16 cellular contexts compared by ENCODE assay signal in the genomic region with DNA sequence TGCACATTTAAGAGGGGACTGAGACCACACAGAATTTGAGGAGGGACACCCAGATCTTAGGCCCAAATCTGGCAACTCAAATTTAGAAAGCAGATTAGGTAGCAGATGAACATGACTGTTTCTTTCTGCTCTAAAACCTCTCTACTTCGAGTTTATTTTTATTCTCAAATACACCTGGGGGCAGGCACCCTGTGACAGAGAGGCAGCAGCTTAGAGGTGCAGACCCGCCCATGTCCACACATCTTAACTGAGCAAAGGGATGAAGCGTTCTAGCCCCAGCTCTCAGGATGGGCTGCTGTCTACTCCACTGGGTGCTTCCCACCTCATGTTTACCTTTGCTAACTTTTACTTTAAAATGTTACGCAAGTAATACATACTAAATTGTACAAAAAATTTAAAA. TPM values are rescaled to one million over a fixed set of nuclear protein-coding genes. Genes with fewer than 3 reads are reported as not detected.
DNase-seq lines count a peak whose midpoint lies in the region; ATAC-seq and TF ChIP-seq lines count a peak whose summit lies in the region.
"Had no signal": no experiment of that assay in that cellular context is flagged by ENCODE, and none has a peak within 500 bp of the region (broad histone marks: within the 10 kb centered on the region; RNA-seq: fewer than 3 reads in every experiment).

No MANE protein-coding gene starts in this region.

- H2AFZ ChIP-seq in Karpas-422 (ENCODE audit: low read length) (no peak overlapping the region), SU-DHL-6 (ENCODE audit: low read depth, low read length, severe bottlenecking) (no peak overlapping the region)
- H2AFZ ChIP-seq: GM23338 had no signal

- H3F3A ChIP-seq in SU-DHL-6 (ENCODE audit: insufficient read depth), result no peaks in the 10 kb centered on the region

- no peaks in the 10 kb centered on the region for H3K9me2 ChIP-seq in Karpas-422 (replicated peaks; ENCODE audit: insufficient read depth, low read length)
- H3K9me2 ChIP-seq in SU-DHL-6 (replicated peaks; ENCODE audit: insufficient read depth, low read length), result no peaks in the 10 kb centered on the region

- ATAC-seq in GM18867 (IDR thresholded peaks at IDR 0.05; ENCODE audit: unreplicated experiment), result no peak
- ATAC-seq in SK-N-SH treated with all-trans-retinoic acid at 6 μM for 48 hours, result no peak
- ATAC-seq: GM23338 had no signal

- TF ChIP-seq POLR2A in spleen (IDR thresholded peaks at IDR 0.05) (no peak), testis (IDR thresholded peaks at IDR 0.05) (no peak)

- DNase-seq in NCI-H345 (lab: John Stamatoyannopoulos, UW), result peak; percentile 14
- DNase-seq in NCI-H345 treated with DMSO at 0.1 percent for 48 hours (lab: John Stamatoyannopoulos, UW; ENCODE audit: unreplicated experiment), result no peak
- DNase-seq in Karpas-422, result peak; percentile 75
- peak; percentile 22 for DNase-seq in spleen
- DNase-seq in testis, result no peak
- DNase-seq: Calu3; CD4-positive, alpha-beta memory T cell; EL; HCEC 1CT; SIG-M5 had no signal

- 87 to 95% (median 89%) methylated on average over 4 of the region's 4 CpGs for WGBS in spleen, 5 donors
- WGBS in testis, 2 donors, result 93 to 96% methylated on average over 4 of the region's 4 CpGs

- H3K4me3 ChIP-seq in Karpas-422 (ENCODE audit: low read length) (no peak overlapping the region), SU-DHL-6 (ENCODE audit: insufficient read depth, low read length, poor library complexity, severe bottlenecking) (no peak overlapping the region), spleen (no peak overlapping the region), testis (no peak overlapping the region)
- H3K4me3 ChIP-seq: BLaER1, GM12878, GM23338 had no signal

- H3K9me3 ChIP-seq in Karpas-422 (ENCODE audit: low read length) (no peaks in the 10 kb centered on the region), SU-DHL-6 (ENCODE audit: insufficient read depth, low read length) (no peaks in the 10 kb centered on the region), spleen (no peaks in the 10 kb centered on the region), testis (no peaks in the 10 kb centered on the region)
- H3K9me3 ChIP-seq: BLaER1 had no signal

- H3K4me2 ChIP-seq in Karpas-422 (ENCODE audit: low read depth, low read length, poor library complexity, severe bottlenecking) (peak overlapping the region; percentile 32), SU-DHL-6 (ENCODE audit: low read depth, low read length, poor library complexity, severe bottlenecking) (peak overlapping the region; percentile 12)
- H3K4me2 ChIP-seq: BLaER1, GM23338 had no signal

- intact Hi-C loops in spleen (cut with DNase I; ENCODE audit: low total_unique reads), result no loop called here
- intact Hi-C loops in testis (cut with DNase I; ENCODE audit: low total_unique reads), result no loop called here

- peaks cover 18% of the 10 kb centered on the region; the same call in 1 of the 2 replicates for H3K36me3 ChIP-seq in Karpas-422 (ENCODE audit: insufficient read depth, low read length)
- no peaks in the 10 kb centered on the region for H3K36me3 ChIP-seq in SU-DHL-6 (ENCODE audit: low read length)
- peaks cover 3 to 98% (median 35%) of the 10 kb centered on the region in 6 donors for H3K36me3 ChIP-seq in spleen
- no peaks in the 10 kb centered on the region for H3K36me3 ChIP-seq in testis (ENCODE audit: low read depth, missing control alignments)

- H3K27me3 ChIP-seq in Karpas-422 (ENCODE audit: low read length), result no peaks in the 10 kb centered on the region
- no peaks in the 10 kb centered on the region for H3K27me3 ChIP-seq in SU-DHL-6 (ENCODE audit: low read length)
- no peaks in the 10 kb centered on the region for H3K27me3 ChIP-seq in spleen (replicated peaks in 1 of 7)
- no peaks in the 10 kb centered on the region for H3K27me3 ChIP-seq in testis
- H3K27me3 ChIP-seq: BLaER1 had no signal

- TF ChIP-seq CTCF in SU-DHL-6 (IDR thresholded peaks at IDR 0.05; ENCODE audit: insufficient read depth, low read length, poor library complexity, severe bottlenecking) (no peak), spleen (IDR thresholded peaks at IDR 0.05 in 8 of 11, conservative IDR thresholded peaks at IDR 0.05 in 3 of 11) (no peak), testis (IDR thresholded peaks at IDR 0.05) (no peak)

- peaks cover 47% of the 10 kb centered on the region for H3K4me1 ChIP-seq in Karpas-422 (ENCODE audit: low read length)
- H3K4me1 ChIP-seq in spleen, result peaks cover 0 to 11% (median 3%) of the 10 kb centered on the region in 6 donors
- H3K4me1 ChIP-seq in testis, result no peaks in the 10 kb centered on the region
- H3K4me1 ChIP-seq: BLaER1 had no signal

- H3K79me2 ChIP-seq in Karpas-422 (ENCODE audit: low read length), result no peaks in the 10 kb centered on the region
- H3K79me2 ChIP-seq in SU-DHL-6 (ENCODE audit: insufficient read depth, low read length), result no peaks in the 10 kb centered on the region

- H3K9ac ChIP-seq in Karpas-422 (ENCODE audit: low read length) (no peak overlapping the region; the same call in 1 of the 2 replicates), SU-DHL-6 (ENCODE audit: low read length) (no peak overlapping the region)
- H3K9ac ChIP-seq: BLaER1 had no signal

- H3K27ac ChIP-seq in Karpas-422 (ENCODE audit: low read length) (peak overlapping the region; percentile 86), SU-DHL-6 (ENCODE audit: low read depth, low read length) (peak overlapping the region; percentile 26), spleen (no peak overlapping the region), testis (no peak overlapping the region)
- H3K27ac ChIP-seq: BLaER1 had no signal

- H4K20me1 ChIP-seq in Karpas-422 (ENCODE audit: insufficient read depth, low read depth, low read length) (no peaks in the 10 kb centered on the region), SU-DHL-6 (ENCODE audit: low read depth, low read length) (no peaks in the 10 kb centered on the region)
- H4K20me1 ChIP-seq: BLaER1 had no signal

TF ChIP-seq in SK-N-SH treated with all-trans-retinoic acid at 6 μM for 48 hours, 23 proteins besides CTCF, POLR2A, EP300 and RAD21:
- TF ChIP-seq TCF4 (CRISPR knock-in tag; IDR thresholded peaks at IDR 0.05; ENCODE audit: borderline replicate concordance) (no peak), ZNF70 (CRISPR knock-in tag; IDR thresholded peaks at IDR 0.05) (no peak)
- TF ChIP-seq, protein P1, sequence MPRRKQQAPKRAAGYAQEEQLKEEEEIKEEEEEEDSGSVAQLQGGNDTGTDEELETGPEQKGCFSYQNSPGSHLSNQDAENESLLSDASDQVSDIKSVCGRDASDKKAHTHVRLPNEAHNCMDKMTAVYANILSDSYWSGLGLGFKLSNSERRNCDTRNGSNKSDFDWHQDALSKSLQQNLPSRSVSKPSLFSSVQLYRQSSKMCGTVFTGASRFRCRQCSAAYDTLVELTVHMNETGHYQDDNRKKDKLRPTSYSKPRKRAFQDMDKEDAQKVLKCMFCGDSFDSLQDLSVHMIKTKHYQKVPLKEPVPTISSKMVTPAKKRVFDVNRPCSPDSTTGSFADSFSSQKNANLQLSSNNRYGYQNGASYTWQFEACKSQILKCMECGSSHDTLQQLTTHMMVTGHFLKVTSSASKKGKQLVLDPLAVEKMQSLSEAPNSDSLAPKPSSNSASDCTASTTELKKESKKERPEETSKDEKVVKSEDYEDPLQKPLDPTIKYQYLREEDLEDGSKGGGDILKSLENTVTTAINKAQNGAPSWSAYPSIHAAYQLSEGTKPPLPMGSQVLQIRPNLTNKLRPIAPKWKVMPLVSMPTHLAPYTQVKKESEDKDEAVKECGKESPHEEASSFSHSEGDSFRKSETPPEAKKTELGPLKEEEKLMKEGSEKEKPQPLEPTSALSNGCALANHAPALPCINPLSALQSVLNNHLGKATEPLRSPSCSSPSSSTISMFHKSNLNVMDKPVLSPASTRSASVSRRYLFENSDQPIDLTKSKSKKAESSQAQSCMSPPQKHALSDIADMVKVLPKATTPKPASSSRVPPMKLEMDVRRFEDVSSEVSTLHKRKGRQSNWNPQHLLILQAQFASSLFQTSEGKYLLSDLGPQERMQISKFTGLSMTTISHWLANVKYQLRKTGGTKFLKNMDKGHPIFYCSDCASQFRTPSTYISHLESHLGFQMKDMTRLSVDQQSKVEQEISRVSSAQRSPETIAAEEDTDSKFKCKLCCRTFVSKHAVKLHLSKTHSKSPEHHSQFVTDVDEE (CRISPR knock-in tag; IDR thresholded peaks at IDR 0.05), result no peak

RNA-seq across cellular contexts. Expression of a gene that starts 52.9 kb away (rescaled TPM):
- 171 and 190 TPM in 2 replicates for total RNA-seq in Karpas-422 (2014; rRNA removed; shearing (Covaris generic); ENCODE audit: low replicate concordance)
- total RNA-seq in spleen, result 100 to 1,000 TPM in 2 of 7 donors, 10 to 100 TPM in 5; 61.5 to 153 (median 75.7) TPM
- polyA plus RNA-seq in spleen, result 10 to 100 TPM; 27.8 to 28.3 (median 27.9) TPM
- total RNA-seq in testis, result 10 to 100 TPM; 67.8 to 82.9 TPM
- 54.8 TPM for polyA plus RNA-seq in testis (ENCODE audit: insufficient read depth, low read depth, low replicate concordance)

Comparison
In these comparisons a context has a peak if more than half of its experiments do, and no peak if none do; other contexts are left out.
1. DNase-seq: peak in NCI-H345 (single experiment), Karpas-422 (single experiment) and spleen (single experiment); none in NCI-H345 treated with DMSO at 0.1 percent for 48 hours (single experiment) and testis (single experiment).
2. H3K27ac ChIP-seq: peak in Karpas-422 (single experiment) and SU-DHL-6 (single experiment); none in spleen (0 of 8) and testis (0 of 2).